ENCODE assay signal across 8 cellular contexts in genomic region chr18:28706397-28706796, GRCh38.
"Had no signal": no experiment of that assay in that cellular context is flagged by ENCODE, and none has a peak within 500 bp of the region (broad histone marks: within the 10 kb centered on the region; RNA-seq: fewer than 3 reads in every experiment).

No MANE protein-coding gene starts in this region.

- H3K9ac ChIP-seq: GM23248 had no signal

- H3K27ac ChIP-seq: GM23248 had no signal

- H3K4me3 Mint-ChIP-seq: GM23338, H9, HFFc6 had no signal

- H3K27ac Mint-ChIP-seq: HFFc6 had no signal

- H3K4me2 ChIP-seq: GM23338 had no signal

- H3K9me3 ChIP-seq: HAP-1 had no signal

- H3K9me3 Mint-ChIP-seq: GM23338, H9, HFFc6 had no signal

- H3K36me3 ChIP-seq: HAP-1 had no signal

- H3K4me3 ChIP-seq: GM23248, GM23338, HAP-1 had no signal

- DNase-seq: GM23248, GOT3, H7, H9, HCEC 1CT, HFFc6 had no signal
